ENCODE assay signal across 8 cellular contexts in the genomic region with DNA sequence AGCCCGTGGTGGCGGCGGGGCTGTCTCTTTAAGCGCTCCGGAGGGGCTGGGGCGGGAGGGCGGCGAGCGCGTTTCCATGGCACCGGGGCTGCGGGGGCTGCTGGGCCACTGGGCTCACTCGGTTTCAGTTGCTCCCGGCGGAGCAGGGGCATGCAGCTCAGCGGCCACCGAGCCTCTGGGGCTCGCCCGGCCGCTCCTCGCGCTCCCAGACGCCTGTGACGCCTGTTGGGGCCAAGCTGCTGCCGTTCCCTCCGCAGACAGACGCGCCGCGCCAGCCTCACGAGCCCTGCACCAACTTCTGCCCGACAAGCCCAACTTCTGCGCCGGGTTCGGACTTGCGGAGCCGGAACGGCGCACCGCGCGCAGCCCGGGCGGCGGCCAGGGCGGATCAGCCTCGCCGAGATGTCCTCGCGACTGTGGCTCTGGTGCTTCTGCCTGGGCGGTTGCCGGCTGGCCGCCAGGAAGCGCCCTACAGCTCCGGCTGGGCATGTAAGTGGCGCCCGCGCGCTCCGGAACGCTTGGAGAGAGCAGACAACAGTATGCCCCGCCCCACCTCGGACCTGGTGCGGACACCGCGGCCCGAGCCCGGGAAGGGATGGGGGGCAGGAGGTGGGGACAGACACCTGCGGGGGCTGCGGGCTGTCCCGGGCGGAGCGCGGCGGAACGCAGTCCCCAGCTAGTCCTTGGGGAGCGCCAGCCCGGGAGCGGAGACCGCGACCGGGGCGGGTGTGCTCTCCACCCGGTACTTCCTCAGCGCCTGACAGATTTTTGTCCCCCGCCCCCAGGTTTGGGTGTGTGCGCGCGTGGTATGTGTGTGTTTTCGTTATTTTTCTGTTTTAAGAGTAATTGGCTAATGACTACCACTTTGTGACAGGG.
DNase-seq lines count a peak whose midpoint lies in the region; ATAC-seq and TF ChIP-seq lines count a peak whose summit lies in the region.

No MANE protein-coding gene starts in this region.

- H3K4me1 Mint-ChIP-seq in T-helper 1 cell treated with Interleukin-12 subunit alpha and Interleukin-12 subunit beta and Interleukin-4 antibody, amounts not matched to agents 30 μg/mL and 1 μg/mL, for 36 hours (ENCODE audit: low read depth): peaks cover 12% of the 10 kb centered on the region
- peaks cover 28% of the 10 kb centered on the region for H3K4me1 Mint-ChIP-seq in endodermal cell

- H3K4me3 Mint-ChIP-seq in T-helper 1 cell treated with Interleukin-12 subunit alpha and Interleukin-12 subunit beta and Interleukin-4 antibody, amounts not matched to agents 30 μg/mL and 1 μg/mL, for 36 hours: peak overlapping the region; percentile 58
- peak overlapping the region; percentile 73 for H3K4me3 Mint-ChIP-seq in endodermal cell

- H3K9me3 ChIP-seq in endodermal cell (ENCODE audit: control insufficient read depth, low read length) (peaks cover 8% of the 10 kb centered on the region), testis (no peaks in the 10 kb centered on the region)

- peak; percentile 23 for TF ChIP-seq CTCF in AG09309 (IDR thresholded peaks at IDR 0.05; ENCODE audit: control insufficient read depth, insufficient read depth, low read depth, low read length, missing control alignments)
- peak; percentile 63 for TF ChIP-seq CTCF in GM13977 (IDR thresholded peaks at IDR 0.05; ENCODE audit: extremely low read depth, insufficient read depth, missing control alignments)
- TF ChIP-seq CTCF in endodermal cell (conservative IDR thresholded peaks at IDR 0.05): peak; percentile 78
- no peak for TF ChIP-seq CTCF in testis (IDR thresholded peaks at IDR 0.05)

- no peak for TF ChIP-seq POLR2A in testis (IDR thresholded peaks at IDR 0.05)

- WGBS in endodermal cell (ENCODE audit: insufficient coverage in 1 of 2, insufficient read length in 1 of 2), 2 experiments: 0% methylated on average over 5 to 90 of the region's 90 CpGs
- WGBS in testis, 2 donors: 0 to 1% methylated on average over 26 to 69 of the region's 90 CpGs

- intact Hi-C loops in testis (cut with DNase I; ENCODE audit: low total_unique reads): no loop called here

- peak overlapping the region; percentile 93 for H3K27ac ChIP-seq in endodermal cell (ENCODE audit: low read depth, low read length)
- peak overlapping the region; percentile 25 to 31 for H3K27ac ChIP-seq in testis

- DNase-seq in AG09309 (ENCODE audit: low read depth): peak; percentile 16
- DNase-seq in GM13977 (ENCODE audit: low spot score): peak; percentile 90
- DNase-seq in NCI-H1048 (lab: John Stamatoyannopoulos, UW): peak; percentile 44
- DNase-seq in endodermal cell: peak; percentile 95
- peak; percentile 48 for DNase-seq in medulla oblongata (ENCODE audit: extremely low spot score)
- DNase-seq in testis: peak; percentile 82

- H3K27ac Mint-ChIP-seq in T-helper 1 cell treated with Interleukin-12 subunit alpha and Interleukin-12 subunit beta and Interleukin-4 antibody, amounts not matched to agents 30 μg/mL and 1 μg/mL, for 36 hours: no peak overlapping the region
- H3K27ac Mint-ChIP-seq in endodermal cell: peak overlapping the region; percentile 74

- in situ Hi-C loops in GM13977 (cut with MboI; ENCODE audit: low pct_unique_long_range_greater_than_20kb, low sequenced_read_pairs, unreplicated experiment): no loop called here

- ATAC-seq in HG02642 (IDR thresholded peaks at IDR 0.05; ENCODE audit: poor library complexity, unreplicated experiment): peak; percentile 75

- H3K4me1 ChIP-seq in endodermal cell (ENCODE audit: control insufficient read depth, insufficient read depth, low read length) (peaks cover 8% of the 10 kb centered on the region), testis (peaks cover 3% of the 10 kb centered on the region)

- H3K4me3 ChIP-seq in AG09309 (ENCODE audit: control insufficient read depth, low read depth, low read length): peak overlapping the region; percentile 53
- peak overlapping the region; percentile 96 for H3K4me3 ChIP-seq in endodermal cell (ENCODE audit: low read length)
- peak overlapping the region; percentile 42 to 49 for H3K4me3 ChIP-seq in testis

- H3K9me3 Mint-ChIP-seq in T-helper 1 cell treated with Interleukin-12 subunit alpha and Interleukin-12 subunit beta and Interleukin-4 antibody, amounts not matched to agents 30 μg/mL and 1 μg/mL, for 36 hours: no peaks in the 10 kb centered on the region
- H3K9me3 Mint-ChIP-seq in endodermal cell: peaks cover 4% of the 10 kb centered on the region

- peaks cover 54% of the 10 kb centered on the region for H3K27me3 Mint-ChIP-seq in T-helper 1 cell treated with Interleukin-12 subunit alpha and Interleukin-12 subunit beta and Interleukin-4 antibody, amounts not matched to agents 30 μg/mL and 1 μg/mL, for 36 hours (ENCODE audit: low read depth)
- H3K27me3 Mint-ChIP-seq in endodermal cell (ENCODE audit: insufficient read depth): peaks cover 24% of the 10 kb centered on the region

- peaks cover 17% of the 10 kb centered on the region for H3K27me3 ChIP-seq in endodermal cell (ENCODE audit: control insufficient read depth, insufficient read depth, low read length, poor library complexity, severe bottlenecking)
- no peaks in the 10 kb centered on the region for H3K27me3 ChIP-seq in testis

- H3K9ac ChIP-seq in endodermal cell (ENCODE audit: extremely low read depth, low read length, poor library complexity, severe bottlenecking): peak overlapping the region; percentile 57

- no peaks in the 10 kb centered on the region for H3K36me3 Mint-ChIP-seq in T-helper 1 cell treated with Interleukin-12 subunit alpha and Interleukin-12 subunit beta and Interleukin-4 antibody, amounts not matched to agents 30 μg/mL and 1 μg/mL, for 36 hours (ENCODE audit: low read depth)
- peaks cover 2% of the 10 kb centered on the region for H3K36me3 Mint-ChIP-seq in endodermal cell (ENCODE audit: low read depth)

- H3K36me3 ChIP-seq in endodermal cell (ENCODE audit: control insufficient read depth, insufficient read depth, low read length) (no peaks in the 10 kb centered on the region), testis (ENCODE audit: low read depth, missing control alignments) (no peaks in the 10 kb centered on the region)

Comparison
In these comparisons a context has a peak if more than half of its experiments do, and no peak if none do; other contexts are left out.
1. Peak in every context shown above with its lines: DNase-seq, ATAC-seq, H3K4me3 ChIP-seq and H3K27ac ChIP-seq.
2. DNase-seq: peak in every context shown above with its lines; median percentile 95 in endodermal cell; 90 in GM13977; 82 in testis; 48 in medulla oblongata; 44 in NCI-H1048; 16 in AG09309.
3. H3K4me3 ChIP-seq: peak in every context shown above with its lines; median percentile 96 in endodermal cell; 53 in AG09309; 46 in testis.
4. CTCF ChIP-seq: peak in AG09309 (single experiment), GM13977 (single experiment) and endodermal cell (single experiment); none in testis (0 of 3).